In genomic region chr20:1305682-1306081, GRCh38 we compare ENCODE assay signal across 23 cellular contexts.
"Had no signal": no experiment of that assay in that cellular context is flagged by ENCODE, and none has a peak within 500 bp of the region (broad histone marks: within the 10 kb centered on the region; RNA-seq: fewer than 3 reads in every experiment).

No MANE protein-coding gene starts in this region.

- H3K9me3 ChIP-seq: heart right ventricle, left lung, prostate gland, testis, transverse colon had no signal

- H3K4me1 ChIP-seq: left lung, prostate gland, testis, transverse colon had no signal

- H3K36me3 ChIP-seq: cardiac muscle cell, prostate gland, transverse colon had no signal

- H3K4me3 Mint-ChIP-seq: activated CD4-positive, alpha-beta T cell treated with anti-CD3 and anti-CD28 coated beads for 36 hours; brain; endodermal cell; natural killer cell treated with Interleukin-12 subunit alpha and Interleukin-12 subunit beta and Interleukin-15 and Interleukin-18, amount 100 ng/mL, for 72 hours had no signal

- DNase-seq: activated CD4-positive, alpha-beta T cell treated with anti-CD3 and anti-CD28 coated beads for 36 hours; activated CD4-positive, alpha-beta T cell treated with anti-CD3 and anti-CD28 coated beads, Interleukin-2, amount 50 U/mL, for 4 hours; activated CD4-positive, CD25-positive, alpha-beta regulatory T cell; activated gamma-delta T cell; activated naive CD4-positive, alpha-beta T cell treated with anti-CD3 and anti-CD28 coated beads, Interleukin-2, amount 50 U/mL, for 16 hours; activated T-cell treated with anti-CD3 and anti-CD28 coated beads for 4 hours; endodermal cell; foreskin fibroblast; heart right ventricle; mesendoderm; retina; stimulated activated CD4-positive, alpha-beta T cell treated with anti-CD3 and anti-CD28 coated beads, Interleukin-15, amount 100 ng/mL, for 24 hours; stimulated activated CD4-positive, alpha-beta T cell treated with anti-CD3 and anti-CD28 coated beads, Interleukin-2, amount 100 ng/mL, for 24 hours; stimulated activated naive CD4-positive, alpha-beta T cell; testis; transverse colon had no signal

- H3K9me3 Mint-ChIP-seq: brain; endodermal cell; natural killer cell treated with Interleukin-12 subunit alpha and Interleukin-12 subunit beta and Interleukin-15 and Interleukin-18, amount 100 ng/mL, for 72 hours had no signal

- H3K27ac ChIP-seq: cardiac muscle cell, heart right ventricle, left lung, prostate gland, testis, transverse colon had no signal

- H3K36me3 Mint-ChIP-seq: natural killer cell treated with Interleukin-12 subunit alpha and Interleukin-12 subunit beta and Interleukin-15 and Interleukin-18, amount 100 ng/mL, for 72 hours had no signal

- H3K27me3 Mint-ChIP-seq: activated CD4-positive, alpha-beta T cell treated with anti-CD3 and anti-CD28 coated beads for 36 hours; natural killer cell treated with Interleukin-12 subunit alpha and Interleukin-12 subunit beta and Interleukin-15 and Interleukin-18, amount 100 ng/mL, for 72 hours had no signal

- H3K4me3 ChIP-seq: cardiac muscle cell, heart right ventricle, left lung, lung, prostate gland, smooth muscle cell, testis, transverse colon had no signal

- H3K4me2 ChIP-seq: smooth muscle cell had no signal

- H3K27ac Mint-ChIP-seq: activated CD4-positive, alpha-beta T cell treated with anti-CD3 and anti-CD28 coated beads for 36 hours; endodermal cell; natural killer cell treated with Interleukin-12 subunit alpha and Interleukin-12 subunit beta and Interleukin-15 and Interleukin-18, amount 100 ng/mL, for 72 hours had no signal

- H3K27me3 ChIP-seq: cardiac muscle cell, heart right ventricle, left lung, testis, transverse colon had no signal
